In the genomic region with DNA sequence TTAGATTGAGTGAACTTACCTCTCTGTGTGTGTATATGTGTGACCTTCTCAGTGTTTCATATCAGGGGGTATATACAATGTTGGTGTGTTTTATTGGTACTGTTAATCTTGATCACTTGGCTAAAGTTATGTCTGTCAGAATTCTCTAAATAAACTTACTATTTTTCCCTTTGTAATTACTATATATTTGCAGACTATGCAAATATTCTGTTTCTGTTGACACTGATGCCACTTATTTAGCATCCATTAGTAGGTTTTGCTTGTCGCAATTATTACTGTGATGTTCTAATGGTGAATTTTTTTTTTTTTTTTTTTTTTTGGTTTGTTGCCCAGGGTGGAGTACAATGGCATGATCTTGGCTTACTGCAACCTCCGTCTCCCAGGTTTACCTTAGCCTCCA, we compare ENCODE assay signal across 4 cellular contexts.
TF ChIP-seq lines count a peak whose summit lies in the region.

No MANE protein-coding gene starts in this region.

TF ChIP-seq in HepG2, 621 proteins besides CTCF, POLR2A, EP300 and RAD21:
- peak; percentile 11 to 56; a peak in 2 of 4 replicates for TF ChIP-seq MAFK (conservative IDR thresholded peaks at IDR 0.05 in 1 of 2, IDR thresholded peaks at IDR 0.05 in 1 of 2; ENCODE audit: low read length in 2 of 2)
- no peak for TF ChIP-seq MTA3 (CRISPR knock-in tag; IDR thresholded peaks at IDR 0.05)
- TF ChIP-seq, protein P1, sequence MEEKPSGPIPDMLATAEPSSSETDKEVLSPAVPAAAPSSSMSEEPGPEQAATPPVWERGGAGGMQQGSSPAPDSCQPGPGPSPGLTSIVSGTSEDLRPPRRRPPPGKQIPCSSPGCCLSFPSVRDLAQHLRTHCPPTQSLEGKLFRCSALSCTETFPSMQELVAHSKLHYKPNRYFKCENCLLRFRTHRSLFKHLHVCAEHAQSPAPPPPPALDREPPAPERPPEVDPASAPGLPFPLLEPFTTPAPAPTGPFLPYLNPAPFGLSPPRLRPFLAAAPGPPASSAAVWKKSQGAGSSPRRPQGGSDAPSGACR (CRISPR knock-in tag; IDR thresholded peaks at IDR 0.05): no peak

TF ChIP-seq in A549, 52 proteins besides CTCF, POLR2A, EP300 and RAD21:
- peak; percentile 34 for TF ChIP-seq MAFK (IDR thresholded peaks at IDR 0.05; ENCODE audit: partially characterized antibody)
- no peak for TF ChIP-seq TFCP2L1 (CRISPR knock-in tag; IDR thresholded peaks at IDR 0.05)

TF ChIP-seq in IMR-90, 13 proteins besides CTCF, POLR2A, EP300 and RAD21:
- TF ChIP-seq RCOR1 (IDR thresholded peaks at IDR 0.05; ENCODE audit: insufficient replicate concordance, low read length) (no peak), CHD1 (IDR thresholded peaks at IDR 0.05; ENCODE audit: low read depth, low read length) (no peak), MAFK (IDR thresholded peaks at IDR 0.05; ENCODE audit: low read depth, low read length) (0 out of 2 replicates have a peak, but pooled peaks have one; percentile 6)
TF ChIP-seq in IMR-90: peak in this region for 1.

TF ChIP-seq in K562, 482 proteins besides CTCF, POLR2A, EP300 and RAD21:
- TF ChIP-seq ZNF316 (IDR thresholded peaks at IDR 0.05) (peak; percentile 58), MAFF (IDR thresholded peaks at IDR 0.05; ENCODE audit: low read length) (0 out of 2 replicates have a peak, but pooled peaks have one; percentile 5), HDAC6 (IDR thresholded peaks at IDR 0.05; ENCODE audit: low read depth, low read length) (no peak)
